ENCODE assay signal across 2 cellular contexts in the genomic region with DNA sequence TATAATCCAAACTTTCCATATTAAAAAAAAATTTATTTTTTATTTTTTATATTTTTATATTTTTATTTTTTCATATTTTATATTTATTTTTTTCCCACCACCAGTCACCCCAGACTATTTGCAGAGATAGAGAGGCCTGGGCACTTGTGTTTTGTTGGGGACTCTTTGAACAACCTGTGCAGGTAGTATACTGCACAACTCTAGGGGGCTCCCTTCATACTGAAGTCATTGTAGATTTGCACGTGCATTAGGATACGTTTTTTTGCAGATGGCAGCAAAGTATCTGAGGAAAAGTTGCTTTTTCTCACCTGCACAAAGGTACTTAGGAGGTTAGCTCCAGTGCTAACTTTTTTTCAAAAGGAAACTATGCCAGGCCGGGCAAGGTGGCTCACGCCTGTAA.
TF ChIP-seq lines count a peak whose summit lies in the region.

No MANE protein-coding gene starts in this region.

TF ChIP-seq in A549, 52 proteins besides CTCF, POLR2A, EP300 and RAD21:
- no peak for TF ChIP-seq HDAC2 (IDR thresholded peaks at IDR 0.05)
- TF ChIP-seq RFX5 (IDR thresholded peaks at IDR 0.05): no peak
- TF ChIP-seq MYC (IDR thresholded peaks at IDR 0.05; ENCODE audit: borderline replicate concordance, low read length): no peak
- TF ChIP-seq, protein P1, sequence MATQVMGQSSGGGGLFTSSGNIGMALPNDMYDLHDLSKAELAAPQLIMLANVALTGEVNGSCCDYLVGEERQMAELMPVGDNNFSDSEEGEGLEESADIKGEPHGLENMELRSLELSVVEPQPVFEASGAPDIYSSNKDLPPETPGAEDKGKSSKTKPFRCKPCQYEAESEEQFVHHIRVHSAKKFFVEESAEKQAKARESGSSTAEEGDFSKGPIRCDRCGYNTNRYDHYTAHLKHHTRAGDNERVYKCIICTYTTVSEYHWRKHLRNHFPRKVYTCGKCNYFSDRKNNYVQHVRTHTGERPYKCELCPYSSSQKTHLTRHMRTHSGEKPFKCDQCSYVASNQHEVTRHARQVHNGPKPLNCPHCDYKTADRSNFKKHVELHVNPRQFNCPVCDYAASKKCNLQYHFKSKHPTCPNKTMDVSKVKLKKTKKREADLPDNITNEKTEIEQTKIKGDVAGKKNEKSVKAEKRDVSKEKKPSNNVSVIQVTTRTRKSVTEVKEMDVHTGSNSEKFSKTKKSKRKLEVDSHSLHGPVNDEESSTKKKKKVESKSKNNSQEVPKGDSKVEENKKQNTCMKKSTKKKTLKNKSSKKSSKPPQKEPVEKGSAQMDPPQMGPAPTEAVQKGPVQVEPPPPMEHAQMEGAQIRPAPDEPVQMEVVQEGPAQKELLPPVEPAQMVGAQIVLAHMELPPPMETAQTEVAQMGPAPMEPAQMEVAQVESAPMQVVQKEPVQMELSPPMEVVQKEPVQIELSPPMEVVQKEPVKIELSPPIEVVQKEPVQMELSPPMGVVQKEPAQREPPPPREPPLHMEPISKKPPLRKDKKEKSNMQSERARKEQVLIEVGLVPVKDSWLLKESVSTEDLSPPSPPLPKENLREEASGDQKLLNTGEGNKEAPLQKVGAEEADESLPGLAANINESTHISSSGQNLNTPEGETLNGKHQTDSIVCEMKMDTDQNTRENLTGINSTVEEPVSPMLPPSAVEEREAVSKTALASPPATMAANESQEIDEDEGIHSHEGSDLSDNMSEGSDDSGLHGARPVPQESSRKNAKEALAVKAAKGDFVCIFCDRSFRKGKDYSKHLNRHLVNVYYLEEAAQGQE (IDR thresholded peaks at IDR 0.05): no peak
- no peak for TF ChIP-seq MAFK (IDR thresholded peaks at IDR 0.05; ENCODE audit: partially characterized antibody)
- TF ChIP-seq RNF2 (IDR thresholded peaks at IDR 0.05; ENCODE audit: borderline replicate concordance, low read depth): no peak
- TF ChIP-seq EHMT2 (IDR thresholded peaks at IDR 0.05; ENCODE audit: low read depth): no peak
- no peak for TF ChIP-seq FOSB (CRISPR knock-in tag; IDR thresholded peaks at IDR 0.05)
- no peak for TF ChIP-seq BHLHE40 (IDR thresholded peaks at IDR 0.05; ENCODE audit: low read depth, low read length)
- TF ChIP-seq MAX (IDR thresholded peaks at IDR 0.05): no peak
- no peak for TF ChIP-seq ZNF302 (CRISPR knock-in tag; IDR thresholded peaks at IDR 0.05)
- no peak for TF ChIP-seq KDM1A (IDR thresholded peaks at IDR 0.05; ENCODE audit: low read depth)
- TF ChIP-seq CBX8 (IDR thresholded peaks at IDR 0.05): no peak

TF ChIP-seq in GM23338, 12 proteins besides CTCF, POLR2A, EP300 and RAD21:
- TF ChIP-seq POLR2AphosphoS5 (IDR thresholded peaks at IDR 0.05; ENCODE audit: low read depth): no peak
- no peak for TF ChIP-seq EZH2 (IDR thresholded peaks at IDR 0.05; ENCODE audit: low read depth, unreplicated experiment)
- no peak for TF ChIP-seq STAT1 (IDR thresholded peaks at IDR 0.05; ENCODE audit: unreplicated experiment)
- TF ChIP-seq ZNF114 (CRISPR knock-in tag; IDR thresholded peaks at IDR 0.05): no peak
- TF ChIP-seq ZNF331 (CRISPR knock-in tag; IDR thresholded peaks at IDR 0.05; ENCODE audit: low read depth): no peak
- no peak for TF ChIP-seq CREB1 (CRISPR knock-in tag; IDR thresholded peaks at IDR 0.05; ENCODE audit: low read depth)
- no peak for TF ChIP-seq ZNF462 (CRISPR knock-in tag; IDR thresholded peaks at IDR 0.05)
- TF ChIP-seq, protein P1 (IDR thresholded peaks at IDR 0.05; ENCODE audit: unreplicated experiment): no peak
- TF ChIP-seq NANOG (IDR thresholded peaks at IDR 0.05; ENCODE audit: borderline replicate concordance): no peak
- no peak for TF ChIP-seq JUNB (IDR thresholded peaks at IDR 0.05; ENCODE audit: unreplicated experiment)
- TF ChIP-seq EZH2phosphoT487 (IDR thresholded peaks at IDR 0.05; ENCODE audit: unreplicated experiment): no peak
- TF ChIP-seq, protein P2, sequence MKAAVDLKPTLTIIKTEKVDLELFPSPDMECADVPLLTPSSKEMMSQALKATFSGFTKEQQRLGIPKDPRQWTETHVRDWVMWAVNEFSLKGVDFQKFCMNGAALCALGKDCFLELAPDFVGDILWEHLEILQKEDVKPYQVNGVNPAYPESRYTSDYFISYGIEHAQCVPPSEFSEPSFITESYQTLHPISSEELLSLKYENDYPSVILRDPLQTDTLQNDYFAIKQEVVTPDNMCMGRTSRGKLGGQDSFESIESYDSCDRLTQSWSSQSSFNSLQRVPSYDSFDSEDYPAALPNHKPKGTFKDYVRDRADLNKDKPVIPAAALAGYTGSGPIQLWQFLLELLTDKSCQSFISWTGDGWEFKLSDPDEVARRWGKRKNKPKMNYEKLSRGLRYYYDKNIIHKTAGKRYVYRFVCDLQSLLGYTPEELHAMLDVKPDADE (IDR thresholded peaks at IDR 0.05): no peak
